8 cellular contexts compared by ENCODE assay signal in genomic region chr17:7704601-7705268, GRCh38. TPM values are rescaled to one million over a fixed set of nuclear protein-coding genes. Genes with fewer than 3 reads are reported as not detected.
DNase-seq lines count a peak whose midpoint lies in the region; ATAC-seq lines count a peak whose summit lies in the region.

Gene EFNB3, plus strand, starts transcription at chr17:7705202. Its CDS starts 397 bp downstream, at chr17:7705599.

- H3K4me1 ChIP-seq in naive thymus-derived CD4-positive, alpha-beta T cell (ENCODE audit: control insufficient read depth in 2 of 2, insufficient read depth in 2 of 2, low read length in 2 of 2), result peaks cover 0 to 7% of the 10 kb centered on the region in 2 donors

- intact Hi-C loops in activated CD4-positive, alpha-beta T cell treated with anti-CD3 and anti-CD28 coated beads for 36 hours (cut with DNase I, micrococcal nuclease), result no loop called here
- intact Hi-C loops in naive thymus-derived CD4-positive, alpha-beta T cell (cut with micrococcal nuclease), result no loop called here

- peaks cover 0 to 21% of the 10 kb centered on the region in 2 donors for H3K27me3 ChIP-seq in naive thymus-derived CD4-positive, alpha-beta T cell (ENCODE audit: control insufficient read depth in 2 of 2, insufficient read depth in 2 of 2, low read length in 2 of 2)

- H3K27me3 Mint-ChIP-seq in activated CD4-positive, alpha-beta T cell treated with anti-CD3 and anti-CD28 coated beads for 36 hours, result peaks cover 43% of the 10 kb centered on the region
- peaks cover 60 to 81% of the 10 kb centered on the region in 2 donors for H3K27me3 Mint-ChIP-seq in effector memory CD8-positive, alpha-beta T cell
- H3K27me3 Mint-ChIP-seq in naive thymus-derived CD4-positive, alpha-beta T cell, result peaks cover 35 to 73% (median 44%) of the 10 kb centered on the region in 5 donors

- peak; percentile 23 for DNase-seq in activated CD4-positive, alpha-beta T cell treated with anti-CD3 and anti-CD28 coated beads for 36 hours
- no peak for DNase-seq in activated CD4-positive, alpha-beta T cell treated with anti-CD3 and anti-CD28 coated beads for 48 hours
- peak; percentile 95 for DNase-seq in NCI-H82 (lab: John Stamatoyannopoulos, UW)
- no peak for DNase-seq in effector memory CD8-positive, alpha-beta T cell
- DNase-seq in naive thymus-derived CD4-positive, alpha-beta T cell, result peak in 1 of 9 donors; percentile 22
- no peak for DNase-seq in NK-92 (lab: John Stamatoyannopoulos, UW; ENCODE audit: unreplicated experiment)
- DNase-seq in dedifferentiated amniotic fluid mesenchymal stem cell (ENCODE audit: extremely low spot score), result no peak
- DNase-seq in pons (ENCODE audit: low spot score), result no peak

- CTCF ChIA-PET in activated CD4-positive, alpha-beta T cell treated with anti-CD3 and anti-CD28 coated beads for 36 hours (lab: Charles Lee), result interaction anchor here (4.8 kb wide), 1 partner anchor 16 kb away, joined by 25 read pairs; the partner anchor contains the start of genes TP53 and WRAP53
- CTCF ChIA-PET in naive thymus-derived CD4-positive, alpha-beta T cell (lab: Charles Lee), result interaction anchor here (0.6 to 0.7 kb wide), 2 partner anchors 18 to 44 kb away, joined by 3 to 5 read pairs; no protein-coding TSS in a partner anchor

- peaks cover 14% of the 10 kb centered on the region for H3K4me1 Mint-ChIP-seq in activated CD4-positive, alpha-beta T cell treated with anti-CD3 and anti-CD28 coated beads for 36 hours
- peaks cover 15 to 17% of the 10 kb centered on the region in 2 donors for H3K4me1 Mint-ChIP-seq in effector memory CD8-positive, alpha-beta T cell (ENCODE audit: low read depth in 2 of 2)
- peaks cover 1 to 22% (median 17%) of the 10 kb centered on the region in 7 donors for H3K4me1 Mint-ChIP-seq in naive thymus-derived CD4-positive, alpha-beta T cell

- H3K9me3 ChIP-seq in naive thymus-derived CD4-positive, alpha-beta T cell (ENCODE audit: control insufficient read depth in 2 of 3, low read length in 3 of 3), result no peaks in the 10 kb centered on the region

- ATAC-seq in activated CD4-positive, alpha-beta T cell treated with anti-CD3 and anti-CD28 coated beads for 36 hours, result no peak
- ATAC-seq in effector memory CD8-positive, alpha-beta T cell (replicated peaks), result peak; percentile 46
- ATAC-seq in naive thymus-derived CD4-positive, alpha-beta T cell, result peak; percentile 39

- H3K27ac ChIP-seq in naive thymus-derived CD4-positive, alpha-beta T cell (ENCODE audit: low read depth, low read length), result no peak within 1 kb of the TSS

- POLR2A ChIA-PET in activated CD4-positive, alpha-beta T cell treated with anti-CD3 and anti-CD28 coated beads for 36 hours (lab: Charles Lee), result interaction anchor here (1.4 to 1.5 kb wide), 2 partner anchors 16 to 19 kb away, joined by 4 read pairs; partner anchors contain the start of gene WRAP53
- POLR2A ChIA-PET in naive thymus-derived CD4-positive, alpha-beta T cell (lab: Charles Lee), result interaction anchor here (0.6 to 0.8 kb wide), 2 partner anchors 19 to 194 kb away, joined by 4 to 7 read pairs; no protein-coding TSS in a partner anchor

- H3K4me3 Mint-ChIP-seq in activated CD4-positive, alpha-beta T cell treated with anti-CD3 and anti-CD28 coated beads for 36 hours, result peak within 1 kb of the TSS; percentile 30
- peak within 1 kb of the TSS; percentile 81 for H3K4me3 Mint-ChIP-seq in effector memory CD8-positive, alpha-beta T cell
- peak within 1 kb of the TSS; percentile 34 to 85 (median 72) for H3K4me3 Mint-ChIP-seq in naive thymus-derived CD4-positive, alpha-beta T cell

- peaks cover 20% of the 10 kb centered on the region for H3K36me3 Mint-ChIP-seq in activated CD4-positive, alpha-beta T cell treated with anti-CD3 and anti-CD28 coated beads for 36 hours (ENCODE audit: low read depth)
- H3K36me3 Mint-ChIP-seq in effector memory CD8-positive, alpha-beta T cell (ENCODE audit: insufficient read depth), result peaks cover 12% of the 10 kb centered on the region
- H3K36me3 Mint-ChIP-seq in naive thymus-derived CD4-positive, alpha-beta T cell, result peaks cover 5 to 34% (median 12%) of the 10 kb centered on the region in 5 donors

- no peaks in the 10 kb centered on the region for H3K9me3 Mint-ChIP-seq in activated CD4-positive, alpha-beta T cell treated with anti-CD3 and anti-CD28 coated beads for 36 hours (ENCODE audit: low read depth)
- H3K9me3 Mint-ChIP-seq in effector memory CD8-positive, alpha-beta T cell, result no peaks in the 10 kb centered on the region
- H3K9me3 Mint-ChIP-seq in naive thymus-derived CD4-positive, alpha-beta T cell, result no peaks in the 10 kb centered on the region

- H3K4me3 ChIP-seq in naive thymus-derived CD4-positive, alpha-beta T cell (ENCODE audit: low read length), result peak within 1 kb of the TSS; percentile 13

- H3K36me3 ChIP-seq in naive thymus-derived CD4-positive, alpha-beta T cell (ENCODE audit: control insufficient read depth in 2 of 3, insufficient read depth in 3 of 3, low read length in 3 of 3), result peaks cover 0 to 25% (median 0%) of the 10 kb centered on the region in 3 experiments

- H3K27ac Mint-ChIP-seq in activated CD4-positive, alpha-beta T cell treated with anti-CD3 and anti-CD28 coated beads for 36 hours, result no peak within 1 kb of the TSS
- H3K27ac Mint-ChIP-seq in effector memory CD8-positive, alpha-beta T cell, result peak within 1 kb of the TSS; percentile 31 to 62
- H3K27ac Mint-ChIP-seq in naive thymus-derived CD4-positive, alpha-beta T cell, result peak within 1 kb of the TSS in 1 of 9 donors; percentile 7

RNA-seq across cellular contexts. Expression of gene EFNB3, which starts in this region (rescaled TPM):
- not detected for total RNA-seq in activated CD4-positive, alpha-beta T cell treated with anti-CD3 and anti-CD28 coated beads for 36 hours
- total RNA-seq in naive thymus-derived CD4-positive, alpha-beta T cell, result not detected
- polyA plus RNA-seq in naive thymus-derived CD4-positive, alpha-beta T cell, result not detected

Comparison
In these comparisons a context has a peak if more than half of its experiments do, and no peak if none do; other contexts are left out.
1. Peak in DNase-seq in activated CD4-positive, alpha-beta T cell treated with anti-CD3 and anti-CD28 coated beads for 36 hours; RNA of the gene not detected or under 1 TPM.
2. Peak in ATAC-seq and H3K4me3 ChIP-seq in naive thymus-derived CD4-positive, alpha-beta T cell; RNA of the gene not detected or under 1 TPM.
3. H3K4me3 Mint-ChIP-seq: peak in every context shown above with its lines; median percentile 81 in effector memory CD8-positive, alpha-beta T cell; 72 in naive thymus-derived CD4-positive, alpha-beta T cell; 30 in activated CD4-positive, alpha-beta T cell treated with anti-CD3 and anti-CD28 coated beads for 36 hours.